Comparison of ENCODE assay signal across 14 cellular contexts in the genomic region with DNA sequence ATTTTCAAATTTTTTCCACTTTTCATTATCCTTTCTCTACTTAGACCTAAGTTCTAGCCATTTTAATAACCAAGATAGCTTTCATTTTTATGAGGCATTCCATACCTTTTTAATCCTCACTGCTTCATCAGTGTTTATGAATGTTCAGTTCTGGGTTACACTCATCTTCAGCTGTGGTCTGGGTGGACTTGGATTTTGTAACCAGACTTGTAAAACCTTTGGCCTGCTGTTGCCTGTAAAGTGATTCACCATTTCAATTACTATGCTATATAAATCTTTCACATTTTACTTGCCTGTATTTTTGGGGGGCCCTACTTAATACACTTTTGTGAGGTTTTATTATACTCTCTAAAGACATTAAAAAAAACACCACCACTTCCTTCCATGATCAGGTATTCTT. TPM values are rescaled to one million over a fixed set of nuclear protein-coding genes. Genes with fewer than 3 reads are reported as not detected.
DNase-seq lines count a peak whose midpoint lies in the region; ATAC-seq and TF ChIP-seq lines count a peak whose summit lies in the region.
"Had no signal": no experiment of that assay in that cellular context is flagged by ENCODE, and none has a peak within 500 bp of the region (broad histone marks: within the 10 kb centered on the region; RNA-seq: fewer than 3 reads in every experiment).

No MANE protein-coding gene starts in this region.

- DNase-seq in A172 (ENCODE audit: low spot score) (peak; percentile 65), HFFc6 (peak; percentile 91), astrocyte of the hippocampus (ENCODE audit: low read depth, low spot score) (peak; percentile 34), left colon (no peak), NCI-H2171 treated with DMSO at 0.1 percent for 48 hours (lab: John Stamatoyannopoulos, UW) (no peak), NCI-H187 treated with DMSO at 0.1 percent for 48 hours (lab: John Stamatoyannopoulos, UW) (no peak), SK-N-SH (no peak)
- DNase-seq: activated CD4-positive, alpha-beta T cell treated with anti-CD3 and anti-CD28 coated beads, Interleukin-2, amount 50 U/mL, for 4 hours; cortex of kidney; NCI-H2081; right cardiac atrium; transverse colon had no signal

- no peaks in the 10 kb centered on the region for H3K79me2 ChIP-seq in SK-N-SH (ENCODE audit: insufficient read depth)

- H3K4me1 Mint-ChIP-seq in HFFc6 (ENCODE audit: low read depth), result peaks cover 51% of the 10 kb centered on the region

- no peaks in the 10 kb centered on the region for H3F3A ChIP-seq in SK-N-SH (replicated peaks; ENCODE audit: insufficient read depth)

- no peaks in the 10 kb centered on the region for H3K9me3 ChIP-seq in SK-N-SH
- H3K9me3 ChIP-seq: transverse colon had no signal

- H3K4me1 ChIP-seq in SK-N-SH (ENCODE audit: control insufficient read depth in 1 of 2, insufficient read depth in 2 of 2, low read depth in 1 of 2, low read length in 1 of 2), result no peaks in the 10 kb centered on the region; a peak in 3 of 4 replicates

- peaks cover 2% of the 10 kb centered on the region; the same call in 1 of the 2 replicates for H3K27me3 Mint-ChIP-seq in HFFc6 (ENCODE audit: insufficient read depth)

- H3K4me3 ChIP-seq in SK-N-SH (ENCODE audit: low read depth in 2 of 2, low read length in 1 of 2), result no peak overlapping the region
- H3K4me3 ChIP-seq: transverse colon had no signal

- no peaks in the 10 kb centered on the region for H3K9me3 Mint-ChIP-seq in HFFc6

- H3K36me3 Mint-ChIP-seq in HFFc6 (ENCODE audit: low read depth), result peaks cover 16% of the 10 kb centered on the region

- no peaks in the 10 kb centered on the region for H4K20me1 ChIP-seq in SK-N-SH (ENCODE audit: insufficient read depth)

- ATAC-seq in left colon, result peak; percentile 71
- ATAC-seq in GM18517 (IDR thresholded peaks at IDR 0.05; ENCODE audit: unreplicated experiment), result no peak
- ATAC-seq: HepG2, right cardiac atrium had no signal

- H3K9ac ChIP-seq in SK-N-SH, result no peak overlapping the region

- H3K27ac Mint-ChIP-seq in HFFc6, result peak overlapping the region; percentile 50

- intact Hi-C loops in left colon (cut with DNase I, micrococcal nuclease), result no loop called here

- no peaks in the 10 kb centered on the region for H3K9me2 ChIP-seq in SK-N-SH

- TF ChIP-seq CTCF in HFFc6 (IDR thresholded peaks at IDR 0.05) (no peak), SK-N-SH (IDR thresholded peaks at IDR 0.05) (no peak)

- H3K4me2 ChIP-seq in SK-N-SH, result no peak overlapping the region

- no peaks in the 10 kb centered on the region for H3K27me3 ChIP-seq in SK-N-SH (ENCODE audit: insufficient read depth)
- H3K27me3 ChIP-seq: transverse colon had no signal

- peaks cover 0 to 4% of the 10 kb centered on the region in 2 experiments for H3K36me3 ChIP-seq in SK-N-SH (replicated peaks in 1 of 2; ENCODE audit: control insufficient read depth in 1 of 2, insufficient read depth in 2 of 2, low read length in 1 of 2)

- peak overlapping the region; percentile 40 for H3K4me3 Mint-ChIP-seq in HFFc6

- POLR2A ChIA-PET in SK-N-SH (lab: Yijun Ruan, JAX), result no interaction called here

- no peak overlapping the region for H2AFZ ChIP-seq in SK-N-SH (ENCODE audit: low read depth)

- no peak overlapping the region for H3K27ac ChIP-seq in SK-N-SH (ENCODE audit: low read depth in 2 of 2, low read length in 1 of 2)

- no peak for TF ChIP-seq EP300 in SK-N-SH (IDR thresholded peaks at IDR 0.05; ENCODE audit: borderline replicate concordance in 1 of 2, low read depth in 1 of 2, low read length in 1 of 2)

- CTCF ChIA-PET in SK-N-SH (lab: Yijun Ruan, JAX), result no interaction called here

- TF ChIP-seq RAD21 in SK-N-SH (IDR thresholded peaks at IDR 0.05; ENCODE audit: low read length), result no peak

TF ChIP-seq in SK-N-SH, 30 proteins besides CTCF, POLR2A, EP300 and RAD21:
- no peak for TF ChIP-seq EZH2phosphoT487 (IDR thresholded peaks at IDR 0.05; ENCODE audit: borderline replicate concordance, low read depth)
- TF ChIP-seq NRF1 (IDR thresholded peaks at IDR 0.05; ENCODE audit: low read depth, low read length), result no peak
- TF ChIP-seq, protein P1, sequence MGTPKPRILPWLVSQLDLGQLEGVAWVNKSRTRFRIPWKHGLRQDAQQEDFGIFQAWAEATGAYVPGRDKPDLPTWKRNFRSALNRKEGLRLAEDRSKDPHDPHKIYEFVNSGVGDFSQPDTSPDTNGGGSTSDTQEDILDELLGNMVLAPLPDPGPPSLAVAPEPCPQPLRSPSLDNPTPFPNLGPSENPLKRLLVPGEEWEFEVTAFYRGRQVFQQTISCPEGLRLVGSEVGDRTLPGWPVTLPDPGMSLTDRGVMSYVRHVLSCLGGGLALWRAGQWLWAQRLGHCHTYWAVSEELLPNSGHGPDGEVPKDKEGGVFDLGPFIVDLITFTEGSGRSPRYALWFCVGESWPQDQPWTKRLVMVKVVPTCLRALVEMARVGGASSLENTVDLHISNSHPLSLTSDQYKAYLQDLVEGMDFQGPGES (IDR thresholded peaks at IDR 0.05; ENCODE audit: low read depth, low read length), result no peak
- no peak for TF ChIP-seq TAF1 (IDR thresholded peaks at IDR 0.05; ENCODE audit: borderline replicate concordance, low read depth, low read length)
- TF ChIP-seq MXI1 (IDR thresholded peaks at IDR 0.05; ENCODE audit: low read depth, low read length), result no peak
- TF ChIP-seq, protein P2, sequence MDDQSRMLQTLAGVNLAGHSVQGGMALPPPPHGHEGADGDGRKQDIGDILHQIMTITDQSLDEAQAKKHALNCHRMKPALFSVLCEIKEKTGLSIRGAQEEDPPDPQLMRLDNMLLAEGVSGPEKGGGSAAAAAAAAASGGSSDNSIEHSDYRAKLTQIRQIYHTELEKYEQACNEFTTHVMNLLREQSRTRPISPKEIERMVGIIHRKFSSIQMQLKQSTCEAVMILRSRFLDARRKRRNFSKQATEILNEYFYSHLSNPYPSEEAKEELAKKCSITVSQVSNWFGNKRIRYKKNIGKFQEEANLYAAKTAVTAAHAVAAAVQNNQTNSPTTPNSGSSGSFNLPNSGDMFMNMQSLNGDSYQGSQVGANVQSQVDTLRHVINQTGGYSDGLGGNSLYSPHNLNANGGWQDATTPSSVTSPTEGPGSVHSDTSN (IDR thresholded peaks at IDR 0.05), result no peak
- TF ChIP-seq, protein P3, sequence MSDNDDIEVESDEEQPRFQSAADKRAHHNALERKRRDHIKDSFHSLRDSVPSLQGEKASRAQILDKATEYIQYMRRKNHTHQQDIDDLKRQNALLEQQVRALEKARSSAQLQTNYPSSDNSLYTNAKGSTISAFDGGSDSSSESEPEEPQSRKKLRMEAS (IDR thresholded peaks at IDR 0.05; ENCODE audit: low read depth), result no peak
- no peak for TF ChIP-seq FOXJ3 (CRISPR knock-in tag; IDR thresholded peaks at IDR 0.05)
- TF ChIP-seq MEF2A (IDR thresholded peaks at IDR 0.05; ENCODE audit: borderline replicate concordance, low read depth), result no peak
- TF ChIP-seq, protein P4, sequence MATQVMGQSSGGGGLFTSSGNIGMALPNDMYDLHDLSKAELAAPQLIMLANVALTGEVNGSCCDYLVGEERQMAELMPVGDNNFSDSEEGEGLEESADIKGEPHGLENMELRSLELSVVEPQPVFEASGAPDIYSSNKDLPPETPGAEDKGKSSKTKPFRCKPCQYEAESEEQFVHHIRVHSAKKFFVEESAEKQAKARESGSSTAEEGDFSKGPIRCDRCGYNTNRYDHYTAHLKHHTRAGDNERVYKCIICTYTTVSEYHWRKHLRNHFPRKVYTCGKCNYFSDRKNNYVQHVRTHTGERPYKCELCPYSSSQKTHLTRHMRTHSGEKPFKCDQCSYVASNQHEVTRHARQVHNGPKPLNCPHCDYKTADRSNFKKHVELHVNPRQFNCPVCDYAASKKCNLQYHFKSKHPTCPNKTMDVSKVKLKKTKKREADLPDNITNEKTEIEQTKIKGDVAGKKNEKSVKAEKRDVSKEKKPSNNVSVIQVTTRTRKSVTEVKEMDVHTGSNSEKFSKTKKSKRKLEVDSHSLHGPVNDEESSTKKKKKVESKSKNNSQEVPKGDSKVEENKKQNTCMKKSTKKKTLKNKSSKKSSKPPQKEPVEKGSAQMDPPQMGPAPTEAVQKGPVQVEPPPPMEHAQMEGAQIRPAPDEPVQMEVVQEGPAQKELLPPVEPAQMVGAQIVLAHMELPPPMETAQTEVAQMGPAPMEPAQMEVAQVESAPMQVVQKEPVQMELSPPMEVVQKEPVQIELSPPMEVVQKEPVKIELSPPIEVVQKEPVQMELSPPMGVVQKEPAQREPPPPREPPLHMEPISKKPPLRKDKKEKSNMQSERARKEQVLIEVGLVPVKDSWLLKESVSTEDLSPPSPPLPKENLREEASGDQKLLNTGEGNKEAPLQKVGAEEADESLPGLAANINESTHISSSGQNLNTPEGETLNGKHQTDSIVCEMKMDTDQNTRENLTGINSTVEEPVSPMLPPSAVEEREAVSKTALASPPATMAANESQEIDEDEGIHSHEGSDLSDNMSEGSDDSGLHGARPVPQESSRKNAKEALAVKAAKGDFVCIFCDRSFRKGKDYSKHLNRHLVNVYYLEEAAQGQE (IDR thresholded peaks at IDR 0.05; ENCODE audit: low read depth, low read length), result no peak
- TF ChIP-seq, protein P5, sequence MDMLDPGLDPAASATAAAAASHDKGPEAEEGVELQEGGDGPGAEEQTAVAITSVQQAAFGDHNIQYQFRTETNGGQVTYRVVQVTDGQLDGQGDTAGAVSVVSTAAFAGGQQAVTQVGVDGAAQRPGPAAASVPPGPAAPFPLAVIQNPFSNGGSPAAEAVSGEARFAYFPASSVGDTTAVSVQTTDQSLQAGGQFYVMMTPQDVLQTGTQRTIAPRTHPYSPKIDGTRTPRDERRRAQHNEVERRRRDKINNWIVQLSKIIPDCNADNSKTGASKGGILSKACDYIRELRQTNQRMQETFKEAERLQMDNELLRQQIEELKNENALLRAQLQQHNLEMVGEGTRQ (IDR thresholded peaks at IDR 0.05; ENCODE audit: borderline replicate concordance, low read depth, low read length), result no peak
- no peak for TF ChIP-seq NFIC (IDR thresholded peaks at IDR 0.05; ENCODE audit: borderline replicate concordance)
- TF ChIP-seq SMC3 (IDR thresholded peaks at IDR 0.05; ENCODE audit: low read depth, low read length), result no peak
- no peak for TF ChIP-seq GABPA (IDR thresholded peaks at IDR 0.05; ENCODE audit: low read depth)
- no peak for TF ChIP-seq TEAD4 (IDR thresholded peaks at IDR 0.05; ENCODE audit: borderline replicate concordance, insufficient read depth)

RNA-seq across cellular contexts. Expression of a gene that starts 46.2 kb away (rescaled TPM):
- 26.7 and 34.1 TPM in 2 replicates for total RNA-seq in A172 (2014; rRNA removed; shearing (Covaris generic))
- 10 to 100 TPM; 13.8 to 18.3 (median 16.6) TPM for total RNA-seq in HFFc6 (2021; fragmentation: NEBNext Ultra II Directional; extraction: Animal tissue kit (Norgen Biotek cat#: 25700))
- 10 to 100 TPM; 33.8 to 38.9 TPM for total RNA-seq in left colon
- 4.3 and 4.6 TPM in 2 replicates for polyA plus RNA-seq in SK-N-SH (2012; rRNA removed)
- 5.3 and 6.3 TPM in 2 replicates for polyA plus RNA-seq in SK-N-SH (2012; cell fraction: cytosol; rRNA removed)
- 4.3 and 7.6 TPM in 2 replicates for polyA plus RNA-seq in SK-N-SH (2012; cell fraction: nucleus; rRNA removed)

Comparison
In these comparisons a context has a peak if more than half of its experiments do, and no peak if none do; other contexts are left out.
1. DNase-seq: peak in A172 (single experiment), HFFc6 (single experiment) and astrocyte of the hippocampus (single experiment); none in left colon (0 of 2), NCI-H2171 treated with DMSO at 0.1 percent for 48 hours (single experiment), NCI-H187 treated with DMSO at 0.1 percent for 48 hours (single experiment) and SK-N-SH (single experiment).